In genomic region chr6:56709650-56710049, GRCh38 we compare ENCODE assay signal across 20 cellular contexts.
DNase-seq lines count a peak whose midpoint lies in the region; ATAC-seq and TF ChIP-seq lines count a peak whose summit lies in the region.
"Had no signal": no experiment of that assay in that cellular context is flagged by ENCODE, and none has a peak within 500 bp of the region (broad histone marks: within the 10 kb centered on the region; RNA-seq: fewer than 3 reads in every experiment).

No MANE protein-coding gene starts in this region.

- H3K4me3 Mint-ChIP-seq in Calu3 (ENCODE audit: low read depth, unreplicated experiment) (no peak overlapping the region), endothelial cell (ENCODE audit: unreplicated experiment) (no peak overlapping the region)
- H3K4me3 Mint-ChIP-seq: activated CD8-positive, alpha-beta T cell treated with anti-CD3 and anti-CD28 coated beads for 36 hours; activated naive CD4-positive, alpha-beta T cell treated with anti-CD3 and anti-CD28 coated beads for 36 hours; immature natural killer cell had no signal

- no peak for ATAC-seq in GM19395 (IDR thresholded peaks at IDR 0.05; ENCODE audit: unreplicated experiment)
- ATAC-seq: activated CD8-positive, alpha-beta T cell treated with anti-CD3 and anti-CD28 coated beads for 36 hours had no signal

- TF ChIP-seq CTCF in Calu3 (IDR thresholded peaks at IDR 0.05; ENCODE audit: unreplicated experiment) (no peak), endothelial cell (IDR thresholded peaks at IDR 0.05; ENCODE audit: unreplicated experiment) (no peak), osteoblast (IDR thresholded peaks at IDR 0.05; ENCODE audit: extremely low read depth, low read depth, low read length) (no peak)

- DNase-seq in Calu3 (no peak), HT1080 (ENCODE audit: low read depth) (peak; percentile 18), endothelial cell (ENCODE audit: low spot score) (no peak), osteoblast (ENCODE audit: insufficient read length, low spot score, missing footprints) (no peak), NCI-H2196 (lab: John Stamatoyannopoulos, UW; ENCODE audit: unreplicated experiment) (no peak), KG1 (lab: John Stamatoyannopoulos, UW) (no peak)
- no peak for DNase-seq in stimulated activated naive CD4-positive, alpha-beta T cell treated with Interleukin-2 at 50 U/mL for 16 hours (lab: John Stamatoyannopoulos, UW)
- DNase-seq: activated CD4-positive, CD25-positive, alpha-beta regulatory T cell; activated CD8-positive, alpha-beta T cell treated with anti-CD3 and anti-CD28 coated beads for 36 hours; activated naive CD4-positive, alpha-beta T cell treated with anti-CD3 and anti-CD28 coated beads for 36 hours; aorta; effector CD4-positive, alpha-beta T cell; head of caudate nucleus; NCI-H2081 treated with DMSO at 0.1 percent for 48 hours; T1000; thyroid gland had no signal

- H3K27me3 ChIP-seq in osteoblast (ENCODE audit: insufficient read depth, low read length), result no peaks in the 10 kb centered on the region
- H3K27me3 ChIP-seq: right atrium auricular region, thyroid gland had no signal

- BruUV-seq in Calu3 (replicated peaks; lab: Mats Ljungman, UMichigan), result no TSS peak

- H3K4me3 ChIP-seq in osteoblast (ENCODE audit: insufficient read depth, low read length), result no peak overlapping the region
- H3K4me3 ChIP-seq: right atrium auricular region, thyroid gland had no signal

- H3K36me3 ChIP-seq in osteoblast (ENCODE audit: insufficient read depth, low read length), result no peaks in the 10 kb centered on the region
- H3K36me3 ChIP-seq: right atrium auricular region, thyroid gland had no signal

- CTCF ChIA-PET in Calu3 (lab: Charles Lee), result interaction anchor here (1.3 to 1.6 kb wide), 2 partner anchors 11 to 142 kb away, joined by 3 to 5 read pairs; no protein-coding TSS in a partner anchor

- H3K27ac Mint-ChIP-seq in Calu3 (ENCODE audit: unreplicated experiment) (peak overlapping the region; percentile 16), endothelial cell (ENCODE audit: unreplicated experiment) (peak overlapping the region; percentile 5)
- H3K27ac Mint-ChIP-seq: activated CD8-positive, alpha-beta T cell treated with anti-CD3 and anti-CD28 coated beads for 36 hours; activated naive CD4-positive, alpha-beta T cell treated with anti-CD3 and anti-CD28 coated beads for 36 hours; immature natural killer cell had no signal

- intact Hi-C loops in Calu3 (cut with micrococcal nuclease; ENCODE audit: unreplicated experiment), result loop anchor here (1.0 to 5.0 kb wide), 3 partner anchors 48 to 141 kb away; no protein-coding TSS in a partner anchor

- no peaks in the 10 kb centered on the region for H3K9me3 Mint-ChIP-seq in Calu3 (ENCODE audit: low read depth, unreplicated experiment)
- no peaks in the 10 kb centered on the region for H3K9me3 Mint-ChIP-seq in endothelial cell (ENCODE audit: unreplicated experiment)
- H3K9me3 Mint-ChIP-seq: activated CD8-positive, alpha-beta T cell treated with anti-CD3 and anti-CD28 coated beads for 36 hours; activated naive CD4-positive, alpha-beta T cell treated with anti-CD3 and anti-CD28 coated beads for 36 hours; immature natural killer cell had no signal

- no peak overlapping the region for H2AFZ ChIP-seq in osteoblast (ENCODE audit: low read length)

- H3K27me3 Mint-ChIP-seq in Calu3 (ENCODE audit: unreplicated experiment), result no peaks in the 10 kb centered on the region
- no peaks in the 10 kb centered on the region for H3K27me3 Mint-ChIP-seq in endothelial cell (ENCODE audit: unreplicated experiment)

- H3K4me2 ChIP-seq in osteoblast (ENCODE audit: insufficient read depth, low read length), result peak overlapping the region; percentile 84

- H3K4me1 ChIP-seq in osteoblast (ENCODE audit: insufficient read depth, low read length), result peaks cover 39% of the 10 kb centered on the region

- H3K79me2 ChIP-seq in osteoblast (ENCODE audit: insufficient read depth, low read length), result peaks cover 87% of the 10 kb centered on the region

- no peaks in the 10 kb centered on the region for H4K20me1 ChIP-seq in osteoblast (ENCODE audit: insufficient read depth, low read length)

- no peaks in the 10 kb centered on the region for H3K9me3 ChIP-seq in osteoblast (ENCODE audit: low read depth, low read length)
- H3K9me3 ChIP-seq: right atrium auricular region, thyroid gland had no signal

- H3K27ac ChIP-seq in osteoblast (ENCODE audit: low read depth, low read length), result peak overlapping the region; percentile 90
- H3K27ac ChIP-seq: C4-2B, thyroid gland had no signal

- no peaks in the 10 kb centered on the region for H3K36me3 Mint-ChIP-seq in Calu3 (ENCODE audit: insufficient read depth, unreplicated experiment)
- no peaks in the 10 kb centered on the region for H3K36me3 Mint-ChIP-seq in endothelial cell (ENCODE audit: low read depth, unreplicated experiment)
- H3K36me3 Mint-ChIP-seq: immature natural killer cell had no signal

- peaks cover 42% of the 10 kb centered on the region for H3K4me1 Mint-ChIP-seq in Calu3 (ENCODE audit: low read depth, unreplicated experiment)
- H3K4me1 Mint-ChIP-seq in endothelial cell (ENCODE audit: unreplicated experiment), result peaks cover 19% of the 10 kb centered on the region
- H3K4me1 Mint-ChIP-seq: immature natural killer cell had no signal
